1 cellular context compared by ENCODE assay signal in the genomic region with DNA sequence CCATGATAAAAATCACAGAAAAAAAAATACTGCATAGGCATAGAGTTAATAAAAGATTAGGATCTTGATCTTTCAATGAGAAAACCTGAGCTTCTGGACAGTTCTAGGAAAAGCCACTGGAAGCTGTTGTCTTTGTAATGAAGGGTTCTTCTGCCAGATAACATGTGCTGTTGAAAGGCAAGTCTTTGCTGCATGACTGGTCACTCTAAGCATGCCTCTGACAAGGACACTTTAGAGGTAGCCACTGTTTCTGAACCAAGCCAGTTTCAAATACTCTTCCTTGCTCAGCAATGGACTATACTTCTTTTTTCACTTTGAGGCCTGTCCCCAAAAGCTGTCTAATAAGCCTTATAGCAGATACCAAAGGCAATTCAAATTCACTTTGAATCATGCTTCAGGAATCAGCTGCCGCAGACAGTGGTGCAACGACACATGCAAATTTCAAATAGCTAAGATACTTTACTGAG.
TF ChIP-seq lines count a peak whose summit lies in the region.

No MANE protein-coding gene starts in this region.

TF ChIP-seq in K562, 482 proteins besides CTCF, POLR2A, EP300 and RAD21 (continued from another document and continues in another):
- TF ChIP-seq, protein P1, sequence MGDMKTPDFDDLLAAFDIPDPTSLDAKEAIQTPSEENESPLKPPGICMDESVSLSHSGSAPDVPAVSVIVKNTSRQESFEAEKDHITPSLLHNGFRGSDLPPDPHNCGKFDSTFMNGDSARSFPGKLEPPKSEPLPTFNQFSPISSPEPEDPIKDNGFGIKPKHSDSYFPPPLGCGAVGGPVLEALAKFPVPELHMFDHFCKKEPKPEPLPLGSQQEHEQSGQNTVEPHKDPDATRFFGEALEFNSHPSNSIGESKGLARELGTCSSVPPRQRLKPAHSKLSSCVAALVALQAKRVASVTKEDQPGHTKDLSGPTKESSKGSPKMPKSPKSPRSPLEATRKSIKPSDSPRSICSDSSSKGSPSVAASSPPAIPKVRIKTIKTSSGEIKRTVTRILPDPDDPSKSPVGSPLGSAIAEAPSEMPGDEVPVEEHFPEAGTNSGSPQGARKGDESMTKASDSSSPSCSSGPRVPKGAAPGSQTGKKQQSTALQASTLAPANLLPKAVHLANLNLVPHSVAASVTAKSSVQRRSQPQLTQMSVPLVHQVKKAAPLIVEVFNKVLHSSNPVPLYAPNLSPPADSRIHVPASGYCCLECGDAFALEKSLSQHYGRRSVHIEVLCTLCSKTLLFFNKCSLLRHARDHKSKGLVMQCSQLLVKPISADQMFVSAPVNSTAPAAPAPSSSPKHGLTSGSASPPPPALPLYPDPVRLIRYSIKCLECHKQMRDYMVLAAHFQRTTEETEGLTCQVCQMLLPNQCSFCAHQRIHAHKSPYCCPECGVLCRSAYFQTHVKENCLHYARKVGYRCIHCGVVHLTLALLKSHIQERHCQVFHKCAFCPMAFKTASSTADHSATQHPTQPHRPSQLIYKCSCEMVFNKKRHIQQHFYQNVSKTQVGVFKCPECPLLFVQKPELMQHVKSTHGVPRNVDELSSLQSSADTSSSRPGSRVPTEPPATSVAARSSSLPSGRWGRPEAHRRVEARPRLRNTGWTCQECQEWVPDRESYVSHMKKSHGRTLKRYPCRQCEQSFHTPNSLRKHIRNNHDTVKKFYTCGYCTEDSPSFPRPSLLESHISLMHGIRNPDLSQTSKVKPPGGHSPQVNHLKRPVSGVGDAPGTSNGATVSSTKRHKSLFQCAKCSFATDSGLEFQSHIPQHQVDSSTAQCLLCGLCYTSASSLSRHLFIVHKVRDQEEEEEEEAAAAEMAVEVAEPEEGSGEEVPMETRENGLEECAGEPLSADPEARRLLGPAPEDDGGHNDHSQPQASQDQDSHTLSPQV (IDR thresholded peaks at IDR 0.05), result 0 out of 2 replicates have a peak, but pooled peaks have one; percentile 27
- no peak for TF ChIP-seq SRSF1 (IDR thresholded peaks at IDR 0.05; ENCODE audit: low read depth, low read length)
- TF ChIP-seq ARNT (IDR thresholded peaks at IDR 0.05), result peak in 1 of 2 experiments; percentile 38; a peak in 1 of 4 replicates
- no peak for TF ChIP-seq CREB1 (IDR thresholded peaks at IDR 0.05)
- TF ChIP-seq CREB1 (CRISPR knock-in tag; IDR thresholded peaks at IDR 0.05), result no peak; the same call in 1 of the 2 replicates
- TF ChIP-seq EHMT2 (IDR thresholded peaks at IDR 0.05), result 0 out of 2 replicates have a peak, but pooled peaks have one; percentile 38
- TF ChIP-seq ARID1B (IDR thresholded peaks at IDR 0.05), result peak; percentile 80
- no peak for TF ChIP-seq ZNF140 (CRISPR knock-in tag; IDR thresholded peaks at IDR 0.05)
- TF ChIP-seq, protein P2, sequence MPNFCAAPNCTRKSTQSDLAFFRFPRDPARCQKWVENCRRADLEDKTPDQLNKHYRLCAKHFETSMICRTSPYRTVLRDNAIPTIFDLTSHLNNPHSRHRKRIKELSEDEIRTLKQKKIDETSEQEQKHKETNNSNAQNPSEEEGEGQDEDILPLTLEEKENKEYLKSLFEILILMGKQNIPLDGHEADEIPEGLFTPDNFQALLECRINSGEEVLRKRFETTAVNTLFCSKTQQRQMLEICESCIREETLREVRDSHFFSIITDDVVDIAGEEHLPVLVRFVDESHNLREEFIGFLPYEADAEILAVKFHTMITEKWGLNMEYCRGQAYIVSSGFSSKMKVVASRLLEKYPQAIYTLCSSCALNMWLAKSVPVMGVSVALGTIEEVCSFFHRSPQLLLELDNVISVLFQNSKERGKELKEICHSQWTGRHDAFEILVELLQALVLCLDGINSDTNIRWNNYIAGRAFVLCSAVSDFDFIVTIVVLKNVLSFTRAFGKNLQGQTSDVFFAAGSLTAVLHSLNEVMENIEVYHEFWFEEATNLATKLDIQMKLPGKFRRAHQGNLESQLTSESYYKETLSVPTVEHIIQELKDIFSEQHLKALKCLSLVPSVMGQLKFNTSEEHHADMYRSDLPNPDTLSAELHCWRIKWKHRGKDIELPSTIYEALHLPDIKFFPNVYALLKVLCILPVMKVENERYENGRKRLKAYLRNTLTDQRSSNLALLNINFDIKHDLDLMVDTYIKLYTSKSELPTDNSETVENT (CRISPR knock-in tag; IDR thresholded peaks at IDR 0.05), result no peak
- no peak for TF ChIP-seq MAZ (CRISPR knock-in tag; conservative IDR thresholded peaks at IDR 0.05 in 1 of 2, IDR thresholded peaks at IDR 0.05 in 1 of 2)
- TF ChIP-seq JUND (IDR thresholded peaks at IDR 0.05; ENCODE audit: borderline replicate concordance, low read depth, low read length), result no peak
- TF ChIP-seq JUND (tag; IDR thresholded peaks at IDR 0.05; ENCODE audit: borderline replicate concordance, low read depth, low read length), result peak; percentile 41; the same call in 1 of the 3 replicates
- TF ChIP-seq ZNF324 (CRISPR knock-in tag; IDR thresholded peaks at IDR 0.05), result no peak
- no peak for TF ChIP-seq BCOR (IDR thresholded peaks at IDR 0.05)
- peak; percentile 75 for TF ChIP-seq STAT5A (IDR thresholded peaks at IDR 0.05; ENCODE audit: borderline replicate concordance, low read length)
- TF ChIP-seq SMAD4 (CRISPR knock-in tag; conservative IDR thresholded peaks at IDR 0.05), result 0 out of 2 replicates have a peak, but pooled peaks have one; percentile 16
- TF ChIP-seq, protein P3, sequence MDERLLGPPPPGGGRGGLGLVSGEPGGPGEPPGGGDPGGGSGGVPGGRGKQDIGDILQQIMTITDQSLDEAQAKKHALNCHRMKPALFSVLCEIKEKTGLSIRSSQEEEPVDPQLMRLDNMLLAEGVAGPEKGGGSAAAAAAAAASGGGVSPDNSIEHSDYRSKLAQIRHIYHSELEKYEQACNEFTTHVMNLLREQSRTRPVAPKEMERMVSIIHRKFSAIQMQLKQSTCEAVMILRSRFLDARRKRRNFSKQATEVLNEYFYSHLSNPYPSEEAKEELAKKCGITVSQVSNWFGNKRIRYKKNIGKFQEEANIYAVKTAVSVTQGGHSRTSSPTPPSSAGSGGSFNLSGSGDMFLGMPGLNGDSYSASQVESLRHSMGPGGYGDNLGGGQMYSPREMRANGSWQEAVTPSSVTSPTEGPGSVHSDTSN (CRISPR knock-in tag; IDR thresholded peaks at IDR 0.05; ENCODE audit: low read depth), result no peak
- TF ChIP-seq, protein P3 (tag; conservative IDR thresholded peaks at IDR 0.05; ENCODE audit: low read depth), result peak; percentile 78
- TF ChIP-seq, protein P4, sequence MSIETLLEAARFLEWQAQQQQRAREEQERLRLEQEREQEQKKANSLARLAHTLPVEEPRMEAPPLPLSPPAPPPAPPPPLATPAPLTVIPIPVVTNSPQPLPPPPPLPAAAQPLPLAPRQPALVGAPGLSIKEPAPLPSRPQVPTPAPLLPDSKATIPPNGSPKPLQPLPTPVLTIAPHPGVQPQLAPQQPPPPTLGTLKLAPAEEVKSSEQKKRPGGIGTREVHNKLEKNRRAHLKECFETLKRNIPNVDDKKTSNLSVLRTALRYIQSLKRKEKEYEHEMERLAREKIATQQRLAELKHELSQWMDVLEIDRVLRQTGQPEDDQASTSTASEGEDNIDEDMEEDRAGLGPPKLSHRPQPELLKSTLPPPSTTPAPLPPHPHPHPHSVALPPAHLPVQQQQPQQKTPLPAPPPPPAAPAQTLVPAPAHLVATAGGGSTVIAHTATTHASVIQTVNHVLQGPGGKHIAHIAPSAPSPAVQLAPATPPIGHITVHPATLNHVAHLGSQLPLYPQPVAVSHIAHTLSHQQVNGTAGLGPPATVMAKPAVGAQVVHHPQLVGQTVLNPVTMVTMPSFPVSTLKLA (conservative IDR thresholded peaks at IDR 0.05), result peak; percentile 53 to 67; a peak in 3 of 4 replicates
- TF ChIP-seq, protein P5, sequence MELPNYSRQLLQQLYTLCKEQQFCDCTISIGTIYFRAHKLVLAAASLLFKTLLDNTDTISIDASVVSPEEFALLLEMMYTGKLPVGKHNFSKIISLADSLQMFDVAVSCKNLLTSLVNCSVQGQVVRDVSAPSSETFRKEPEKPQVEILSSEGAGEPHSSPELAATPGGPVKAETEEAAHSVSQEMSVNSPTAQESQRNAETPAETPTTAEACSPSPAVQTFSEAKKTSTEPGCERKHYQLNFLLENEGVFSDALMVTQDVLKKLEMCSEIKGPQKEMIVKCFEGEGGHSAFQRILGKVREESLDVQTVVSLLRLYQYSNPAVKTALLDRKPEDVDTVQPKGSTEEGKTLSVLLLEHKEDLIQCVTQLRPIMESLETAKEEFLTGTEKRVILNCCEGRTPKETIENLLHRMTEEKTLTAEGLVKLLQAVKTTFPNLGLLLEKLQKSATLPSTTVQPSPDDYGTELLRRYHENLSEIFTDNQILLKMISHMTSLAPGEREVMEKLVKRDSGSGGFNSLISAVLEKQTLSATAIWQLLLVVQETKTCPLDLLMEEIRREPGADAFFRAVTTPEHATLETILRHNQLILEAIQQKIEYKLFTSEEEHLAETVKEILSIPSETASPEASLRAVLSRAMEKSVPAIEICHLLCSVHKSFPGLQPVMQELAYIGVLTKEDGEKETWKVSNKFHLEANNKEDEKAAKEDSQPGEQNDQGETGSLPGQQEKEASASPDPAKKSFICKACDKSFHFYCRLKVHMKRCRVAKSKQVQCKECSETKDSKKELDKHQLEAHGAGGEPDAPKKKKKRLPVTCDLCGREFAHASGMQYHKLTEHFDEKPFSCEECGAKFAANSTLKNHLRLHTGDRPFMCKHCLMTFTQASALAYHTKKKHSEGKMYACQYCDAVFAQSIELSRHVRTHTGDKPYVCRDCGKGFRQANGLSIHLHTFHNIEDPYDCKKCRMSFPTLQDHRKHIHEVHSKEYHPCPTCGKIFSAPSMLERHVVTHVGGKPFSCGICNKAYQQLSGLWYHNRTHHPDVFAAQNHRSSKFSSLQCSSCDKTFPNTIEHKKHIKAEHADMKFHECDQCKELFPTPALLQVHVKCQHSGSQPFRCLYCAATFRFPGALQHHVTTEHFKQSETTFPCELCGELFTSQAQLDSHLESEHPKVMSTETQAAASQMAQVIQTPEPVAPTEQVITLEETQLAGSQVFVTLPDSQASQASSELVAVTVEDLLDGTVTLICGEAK (IDR thresholded peaks at IDR 0.05), result no peak
- TF ChIP-seq, protein P5 (CRISPR knock-in tag; IDR thresholded peaks at IDR 0.05), result no peak
- TF ChIP-seq FOSL1 (tag; conservative IDR thresholded peaks at IDR 0.05), result peak; percentile 28; the same call in 1 of the 2 replicates
- TF ChIP-seq HDAC2 (IDR thresholded peaks at IDR 0.05), result peak; percentile 54; the same call in 1 of the 2 replicates
- TF ChIP-seq L3MBTL2 (IDR thresholded peaks at IDR 0.05), result peak; percentile 65
- peak; percentile 29; the same call in 1 of the 2 replicates for TF ChIP-seq TAL1 (IDR thresholded peaks at IDR 0.05)
- no peak for TF ChIP-seq GATAD2B (IDR thresholded peaks at IDR 0.05; ENCODE audit: borderline replicate concordance)
- TF ChIP-seq, protein P6, sequence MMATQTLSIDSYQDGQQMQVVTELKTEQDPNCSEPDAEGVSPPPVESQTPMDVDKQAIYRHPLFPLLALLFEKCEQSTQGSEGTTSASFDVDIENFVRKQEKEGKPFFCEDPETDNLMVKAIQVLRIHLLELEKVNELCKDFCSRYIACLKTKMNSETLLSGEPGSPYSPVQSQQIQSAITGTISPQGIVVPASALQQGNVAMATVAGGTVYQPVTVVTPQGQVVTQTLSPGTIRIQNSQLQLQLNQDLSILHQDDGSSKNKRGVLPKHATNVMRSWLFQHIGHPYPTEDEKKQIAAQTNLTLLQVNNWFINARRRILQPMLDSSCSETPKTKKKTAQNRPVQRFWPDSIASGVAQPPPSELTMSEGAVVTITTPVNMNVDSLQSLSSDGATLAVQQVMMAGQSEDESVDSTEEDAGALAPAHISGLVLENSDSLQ (IDR thresholded peaks at IDR 0.05), result peak; percentile 65
- TF ChIP-seq, protein P7, sequence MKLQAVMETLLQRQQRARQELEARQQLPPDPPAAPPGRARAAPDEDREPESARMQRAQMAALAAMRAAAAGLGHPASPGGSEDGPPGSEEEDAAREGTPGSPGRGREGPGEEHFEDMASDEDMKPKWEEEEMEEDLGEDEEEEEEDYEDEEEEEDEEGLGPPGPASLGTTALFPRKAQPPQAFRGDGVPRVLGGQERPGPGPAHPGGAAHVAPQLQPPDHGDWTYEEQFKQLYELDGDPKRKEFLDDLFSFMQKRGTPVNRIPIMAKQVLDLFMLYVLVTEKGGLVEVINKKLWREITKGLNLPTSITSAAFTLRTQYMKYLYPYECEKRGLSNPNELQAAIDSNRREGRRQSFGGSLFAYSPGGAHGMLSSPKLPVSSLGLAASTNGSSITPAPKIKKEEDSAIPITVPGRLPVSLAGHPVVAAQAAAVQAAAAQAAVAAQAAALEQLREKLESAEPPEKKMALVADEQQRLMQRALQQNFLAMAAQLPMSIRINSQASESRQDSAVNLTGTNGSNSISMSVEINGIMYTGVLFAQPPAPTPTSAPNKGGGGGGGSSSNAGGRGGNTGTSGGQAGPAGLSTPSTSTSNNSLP (IDR thresholded peaks at IDR 0.05; ENCODE audit: borderline replicate concordance, low read depth, low read length), result 0 out of 2 replicates have a peak, but pooled peaks have one; percentile 12
- TF ChIP-seq KDM1A (IDR thresholded peaks at IDR 0.05), result peak in 1 of 2 experiments; percentile 34; a peak in 2 of 4 replicates
- peak in 1 of 2 experiments; percentile 84; a peak in 2 of 4 replicates for TF ChIP-seq RCOR1 (IDR thresholded peaks at IDR 0.05; ENCODE audit: borderline replicate concordance in 1 of 2, low read depth in 2 of 2, low read length in 2 of 2)
- TF ChIP-seq RBM25 (IDR thresholded peaks at IDR 0.05; ENCODE audit: low read depth, low read length, severe bottlenecking), result no peak
- TF ChIP-seq NFE2 (IDR thresholded peaks at IDR 0.05; ENCODE audit: low read depth), result peak; percentile 63
